15 cellular contexts compared by ENCODE assay signal in the genomic region with DNA sequence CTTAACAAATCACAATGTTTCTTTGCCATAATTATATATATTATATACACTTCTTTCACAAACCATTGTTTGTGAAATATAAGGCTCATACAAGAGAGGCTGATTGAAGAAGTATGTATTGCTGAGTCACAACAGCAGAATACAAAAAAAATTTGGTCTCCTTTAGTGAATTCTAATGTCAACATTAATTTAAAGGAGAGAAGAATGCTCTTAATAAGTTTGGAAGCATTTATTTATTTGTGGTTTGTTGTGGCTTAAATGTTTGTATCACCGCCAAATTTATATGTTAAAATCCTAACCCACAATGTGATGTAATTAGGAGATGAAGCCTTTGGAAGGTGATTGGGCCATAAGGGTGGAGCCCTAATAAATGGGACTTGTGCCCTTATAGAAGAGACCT.
DNase-seq lines count a peak whose midpoint lies in the region; ATAC-seq and TF ChIP-seq lines count a peak whose summit lies in the region.
"Had no signal": no experiment of that assay in that cellular context is flagged by ENCODE, and none has a peak within 500 bp of the region (broad histone marks: within the 10 kb centered on the region; RNA-seq: fewer than 3 reads in every experiment).

No MANE protein-coding gene starts in this region.

- H3K4me3 Mint-ChIP-seq in activated naive CD8-positive, alpha-beta T cell treated with anti-CD3 and anti-CD28 coated beads for 36 hours: no peak overlapping the region
- H3K4me3 Mint-ChIP-seq in activated naive CD8-positive, alpha-beta T cell treated with anti-CD3 and anti-CD28 coated beads, Interleukin-2, amount 50 U/mL, for 24 hours: no peak overlapping the region
- no peak overlapping the region for H3K4me3 Mint-ChIP-seq in stimulated activated naive B cell treated with anti-CD40 and anti-IgM and Interleukin-4, amounts not matched to agents 10 μg/mL and 1 μg/mL and 100 μg/mL, for 72 hours
- no peak overlapping the region for H3K4me3 Mint-ChIP-seq in immature natural killer cell
- H3K4me3 Mint-ChIP-seq: activated CD4-positive, alpha-beta memory T cell treated with anti-CD3 and anti-CD28 coated beads for 36 hours had no signal

- peaks cover 40% of the 10 kb centered on the region for H3K4me1 Mint-ChIP-seq in activated naive CD8-positive, alpha-beta T cell treated with anti-CD3 and anti-CD28 coated beads for 36 hours
- peaks cover 43% of the 10 kb centered on the region for H3K4me1 Mint-ChIP-seq in activated naive CD8-positive, alpha-beta T cell treated with anti-CD3 and anti-CD28 coated beads, Interleukin-2, amount 50 U/mL, for 24 hours
- peaks cover 33 to 50% of the 10 kb centered on the region in 2 donors for H3K4me1 Mint-ChIP-seq in stimulated activated naive B cell treated with anti-CD40 and anti-IgM and Interleukin-4, amounts not matched to agents 10 μg/mL and 1 μg/mL and 100 μg/mL, for 72 hours
- H3K4me1 Mint-ChIP-seq in immature natural killer cell: peaks cover 16 to 26% of the 10 kb centered on the region in 2 donors

- ATAC-seq in activated naive CD8-positive, alpha-beta T cell treated with anti-CD3 and anti-CD28 coated beads, Interleukin-2, amount 50 U/mL, for 24 hours: no peak
- ATAC-seq in stimulated activated naive B cell treated with anti-CD40 and anti-IgM and Interleukin-4, amounts not matched to agents 10 μg/mL and 1 μg/mL and 100 μg/mL, for 72 hours (replicated peaks): no peak
- ATAC-seq in GM21717 (IDR thresholded peaks at IDR 0.05; ENCODE audit: unreplicated experiment) (no peak), HG02610 (IDR thresholded peaks at IDR 0.05; ENCODE audit: unreplicated experiment) (no peak)

- no peak overlapping the region for H3K4me3 ChIP-seq in OCI-LY3 (ENCODE audit: low read length)
- H3K4me3 ChIP-seq in epithelial cell of esophagus (ENCODE audit: low read length): no peak overlapping the region
- H3K4me3 ChIP-seq: prostate gland, testis had no signal

- TF ChIP-seq CTCF in OCI-LY3 (IDR thresholded peaks at IDR 0.05; ENCODE audit: low read depth, low read length) (no peak), epithelial cell of esophagus (IDR thresholded peaks at IDR 0.05; ENCODE audit: insufficient read depth, low read depth, low read length, missing control alignments) (no peak)

- no peaks in the 10 kb centered on the region for H3K79me2 ChIP-seq in OCI-LY3 (ENCODE audit: low read length)

- H3K36me3 ChIP-seq in OCI-LY3 (replicated peaks; ENCODE audit: low read depth, low read length): no peaks in the 10 kb centered on the region
- H3K36me3 ChIP-seq: prostate gland had no signal

- H3K27me3 Mint-ChIP-seq in activated naive CD8-positive, alpha-beta T cell treated with anti-CD3 and anti-CD28 coated beads for 36 hours: no peaks in the 10 kb centered on the region
- H3K27me3 Mint-ChIP-seq in activated naive CD8-positive, alpha-beta T cell treated with anti-CD3 and anti-CD28 coated beads, Interleukin-2, amount 50 U/mL, for 24 hours: no peaks in the 10 kb centered on the region
- H3K27me3 Mint-ChIP-seq in stimulated activated naive B cell treated with anti-CD40 and anti-IgM and Interleukin-4, amounts not matched to agents 10 μg/mL and 1 μg/mL and 100 μg/mL, for 72 hours: no peaks in the 10 kb centered on the region
- no peaks in the 10 kb centered on the region for H3K27me3 Mint-ChIP-seq in immature natural killer cell (ENCODE audit: low read depth in 3 of 3)
- H3K27me3 Mint-ChIP-seq: activated CD4-positive, alpha-beta memory T cell treated with anti-CD3 and anti-CD28 coated beads for 36 hours had no signal

- H3K27ac ChIP-seq in OCI-LY3 (ENCODE audit: low read length): peak overlapping the region; percentile 100
- H3K27ac ChIP-seq: prostate gland, testis had no signal

- H3K36me3 Mint-ChIP-seq in activated naive CD8-positive, alpha-beta T cell treated with anti-CD3 and anti-CD28 coated beads for 36 hours: peaks cover 10% of the 10 kb centered on the region
- H3K36me3 Mint-ChIP-seq in activated naive CD8-positive, alpha-beta T cell treated with anti-CD3 and anti-CD28 coated beads, Interleukin-2, amount 50 U/mL, for 24 hours (ENCODE audit: low read depth): no peaks in the 10 kb centered on the region
- H3K36me3 Mint-ChIP-seq in stimulated activated naive B cell treated with anti-CD40 and anti-IgM and Interleukin-4, amounts not matched to agents 10 μg/mL and 1 μg/mL and 100 μg/mL, for 72 hours: no peaks in the 10 kb centered on the region
- peaks cover 0 to 3% (median 0%) of the 10 kb centered on the region in 3 donors for H3K36me3 Mint-ChIP-seq in immature natural killer cell
- H3K36me3 Mint-ChIP-seq: activated CD4-positive, alpha-beta memory T cell treated with anti-CD3 and anti-CD28 coated beads for 36 hours had no signal

- no peak overlapping the region for H2AFZ ChIP-seq in OCI-LY3 (ENCODE audit: low read depth, low read length)

- H3K27ac Mint-ChIP-seq in activated naive CD8-positive, alpha-beta T cell treated with anti-CD3 and anti-CD28 coated beads for 36 hours: peak overlapping the region; percentile 72
- H3K27ac Mint-ChIP-seq in activated naive CD8-positive, alpha-beta T cell treated with anti-CD3 and anti-CD28 coated beads, Interleukin-2, amount 50 U/mL, for 24 hours: no peak overlapping the region
- peak overlapping the region; percentile 70 for H3K27ac Mint-ChIP-seq in stimulated activated naive B cell treated with anti-CD40 and anti-IgM and Interleukin-4, amounts not matched to agents 10 μg/mL and 1 μg/mL and 100 μg/mL, for 72 hours
- no peak overlapping the region for H3K27ac Mint-ChIP-seq in immature natural killer cell
- H3K27ac Mint-ChIP-seq: activated CD4-positive, alpha-beta memory T cell treated with anti-CD3 and anti-CD28 coated beads for 36 hours had no signal

- no peaks in the 10 kb centered on the region for H4K20me1 ChIP-seq in OCI-LY3 (ENCODE audit: insufficient read depth, low read length)

- H3K9me3 ChIP-seq in OCI-LY3 (ENCODE audit: insufficient read depth, low read length): no peaks in the 10 kb centered on the region
- H3K9me3 ChIP-seq: prostate gland, testis had no signal

- H3K9me3 Mint-ChIP-seq in activated naive CD8-positive, alpha-beta T cell treated with anti-CD3 and anti-CD28 coated beads for 36 hours: peaks cover 1% of the 10 kb centered on the region
- H3K9me3 Mint-ChIP-seq in activated naive CD8-positive, alpha-beta T cell treated with anti-CD3 and anti-CD28 coated beads, Interleukin-2, amount 50 U/mL, for 24 hours: peaks cover 5% of the 10 kb centered on the region
- H3K9me3 Mint-ChIP-seq in stimulated activated naive B cell treated with anti-CD40 and anti-IgM and Interleukin-4, amounts not matched to agents 10 μg/mL and 1 μg/mL and 100 μg/mL, for 72 hours: peaks cover 1 to 4% of the 10 kb centered on the region in 2 donors
- H3K9me3 Mint-ChIP-seq in immature natural killer cell: no peaks in the 10 kb centered on the region
- H3K9me3 Mint-ChIP-seq: activated CD4-positive, alpha-beta memory T cell treated with anti-CD3 and anti-CD28 coated beads for 36 hours had no signal

- peak overlapping the region; percentile 55 for H3K9ac ChIP-seq in OCI-LY3 (ENCODE audit: low read length)

- no peaks in the 10 kb centered on the region for H3K27me3 ChIP-seq in OCI-LY3 (ENCODE audit: low read depth, low read length)
- H3K27me3 ChIP-seq: testis had no signal

- H3K4me2 ChIP-seq in OCI-LY3 (ENCODE audit: low read length): peak overlapping the region; percentile 41

- peaks cover 82% of the 10 kb centered on the region for H3K4me1 ChIP-seq in OCI-LY3 (ENCODE audit: low read length)
- H3K4me1 ChIP-seq: prostate gland, testis had no signal

- DNase-seq in activated naive CD8-positive, alpha-beta T cell treated with anti-CD3 and anti-CD28 coated beads for 36 hours: no peak
- no peak for DNase-seq in activated naive CD8-positive, alpha-beta T cell treated with anti-CD3 and anti-CD28 coated beads, Interleukin-2, amount 50 U/mL, for 24 hours
- peak; percentile 5 for DNase-seq in epithelial cell of esophagus (ENCODE audit: low read depth)
- no peak for DNase-seq in stimulated activated naive B cell treated with anti-CD40 and anti-IgM and Interleukin-4, amounts not matched to agents 10 μg/mL and 1 μg/mL and 100 μg/mL, for 72 hours
- DNase-seq in immature natural killer cell: no peak
- DNase-seq: activated CD4-positive, alpha-beta memory T cell treated with anti-CD3 and anti-CD28 coated beads for 36 hours; amygdala; foreskin melanocyte; NCI-H2107; SHP77 treated with DMSO at 0.1 percent for 48 hours; testis had no signal

Comparison
In these comparisons a context has a peak if more than half of its experiments do, and no peak if none do; other contexts are left out.
1. H3K27ac Mint-ChIP-seq: peak in activated naive CD8-positive, alpha-beta T cell treated with anti-CD3 and anti-CD28 coated beads for 36 hours (single experiment) and stimulated activated naive B cell treated with anti-CD40 and anti-IgM and Interleukin-4, amounts not matched to agents 10 μg/mL and 1 μg/mL and 100 μg/mL, for 72 hours (single experiment); none in activated naive CD8-positive, alpha-beta T cell treated with anti-CD3 and anti-CD28 coated beads, Interleukin-2, amount 50 U/mL, for 24 hours (single experiment) and immature natural killer cell (0 of 6).